11 cellular contexts compared by ENCODE assay signal in genomic region chr21:44710756-44711326, GRCh38. TPM values are rescaled to one million over a fixed set of nuclear protein-coding genes. Genes with fewer than 3 reads are reported as not detected.
DNase-seq lines count a peak whose midpoint lies in the region; ATAC-seq and TF ChIP-seq lines count a peak whose summit lies in the region.
"Had no signal": no experiment of that assay in that cellular context is flagged by ENCODE, and none has a peak within 500 bp of the region (broad histone marks: within the 10 kb centered on the region; RNA-seq: fewer than 3 reads in every experiment).

No MANE protein-coding gene starts in this region.

- CTCF ChIA-PET in activated CD8-positive, alpha-beta memory T cell treated with anti-CD3 and anti-CD28 coated beads, Interleukin-2, amount 10 ng/mL, durations not matched to agents 7 days and 5 days (lab: Charles Lee), result no interaction called here

- H3K4me3 Mint-ChIP-seq in activated CD8-positive, alpha-beta memory T cell treated with anti-CD3 and anti-CD28 coated beads, Interleukin-2, amount 10 ng/mL, durations not matched to agents 7 days and 5 days, result no peak overlapping the region
- H3K4me3 Mint-ChIP-seq in effector memory CD8-positive, alpha-beta T cell, result peak overlapping the region; percentile 62 to 67
- H3K4me3 Mint-ChIP-seq: activated CD4-positive, alpha-beta T cell treated with anti-CD3 and anti-CD28 coated beads, Interleukin-2, amount 10 ng/mL, durations not matched to agents 7 days and 5 days had no signal

- H3K9me3 Mint-ChIP-seq in activated CD8-positive, alpha-beta memory T cell treated with anti-CD3 and anti-CD28 coated beads, Interleukin-2, amount 10 ng/mL, durations not matched to agents 7 days and 5 days (ENCODE audit: low read depth), result no peaks in the 10 kb centered on the region
- H3K9me3 Mint-ChIP-seq in effector memory CD8-positive, alpha-beta T cell, result peaks cover 0 to 1% of the 10 kb centered on the region in 2 donors

- peaks cover 90% of the 10 kb centered on the region for H3K27me3 Mint-ChIP-seq in activated CD8-positive, alpha-beta memory T cell treated with anti-CD3 and anti-CD28 coated beads, Interleukin-2, amount 10 ng/mL, durations not matched to agents 7 days and 5 days
- peaks cover 87 to 96% of the 10 kb centered on the region in 2 donors for H3K27me3 Mint-ChIP-seq in effector memory CD8-positive, alpha-beta T cell

- no peaks in the 10 kb centered on the region for H3K4me1 ChIP-seq in parathyroid adenoma

- no peaks in the 10 kb centered on the region for H3K9me3 ChIP-seq in parathyroid adenoma (ENCODE audit: control insufficient read depth, low read length)

- H3K36me3 Mint-ChIP-seq in activated CD8-positive, alpha-beta memory T cell treated with anti-CD3 and anti-CD28 coated beads, Interleukin-2, amount 10 ng/mL, durations not matched to agents 7 days and 5 days, result peaks cover 4% of the 10 kb centered on the region
- H3K36me3 Mint-ChIP-seq in effector memory CD8-positive, alpha-beta T cell (ENCODE audit: insufficient read depth), result no peaks in the 10 kb centered on the region

- H3K4me2 ChIP-seq in parathyroid adenoma (ENCODE audit: low read length), result peak overlapping the region; percentile 71

- no peak overlapping the region for H2AFZ ChIP-seq in parathyroid adenoma

- no peak overlapping the region for H3K4me3 ChIP-seq in parathyroid adenoma (ENCODE audit: low read depth, low read length)

- H3K27me3 ChIP-seq in parathyroid adenoma (ENCODE audit: control insufficient read depth, insufficient read depth, low read length), result no peaks in the 10 kb centered on the region

- peak; percentile 33 for DNase-seq in activated CD8-positive, alpha-beta memory T cell treated with anti-CD3 and anti-CD28 coated beads, Interleukin-2, amount 10 ng/mL, durations not matched to agents 7 days and 5 days
- DNase-seq in activated CD8-positive, alpha-beta memory T cell treated with anti-CD3 and anti-CD28 coated beads, Interleukin-2, amount 50 U/mL, for 48 hours, result no peak
- DNase-seq in NCI-H2171 treated with DMSO at 0.1 percent for 48 hours (lab: John Stamatoyannopoulos, UW) (peak; percentile 87), NCI-H446 treated with DMSO at 0.1 percent for 48 hours (lab: John Stamatoyannopoulos, UW) (no peak), NCI-H1694 treated with DMSO at 0.1 percent for 48 hours (lab: John Stamatoyannopoulos, UW) (no peak)
- no peak for DNase-seq in effector memory CD8-positive, alpha-beta T cell
- no peak for DNase-seq in stimulated activated naive CD4-positive, alpha-beta T cell treated with Interleukin-2 at 50 U/mL for 16 hours (lab: John Stamatoyannopoulos, UW)
- DNase-seq: activated CD4-positive, alpha-beta T cell treated with anti-CD3 and anti-CD28 coated beads, Interleukin-2, amount 10 ng/mL, durations not matched to agents 7 days and 5 days; retina; stimulated activated CD8-positive, alpha-beta memory T cell treated with anti-CD3 and anti-CD28 coated beads, Interleukin-4, amount 100 ng/mL, for 48 hours had no signal

- no peak for TF ChIP-seq CTCF in parathyroid adenoma (IDR thresholded peaks at IDR 0.05)

- H3K36me3 ChIP-seq in parathyroid adenoma (ENCODE audit: control insufficient read depth, insufficient read depth, low read length), result no peaks in the 10 kb centered on the region

- H3K9ac ChIP-seq in parathyroid adenoma, result no peak overlapping the region

- H3K27ac ChIP-seq in parathyroid adenoma, result no peak overlapping the region

- no peak overlapping the region for H3K27ac Mint-ChIP-seq in activated CD8-positive, alpha-beta memory T cell treated with anti-CD3 and anti-CD28 coated beads, Interleukin-2, amount 10 ng/mL, durations not matched to agents 7 days and 5 days
- no peak overlapping the region for H3K27ac Mint-ChIP-seq in effector memory CD8-positive, alpha-beta T cell
- H3K27ac Mint-ChIP-seq: activated CD4-positive, alpha-beta T cell treated with anti-CD3 and anti-CD28 coated beads, Interleukin-2, amount 10 ng/mL, durations not matched to agents 7 days and 5 days had no signal

- no peak for ATAC-seq in activated CD8-positive, alpha-beta memory T cell treated with anti-CD3 and anti-CD28 coated beads, Interleukin-2, amount 10 ng/mL, durations not matched to agents 7 days and 5 days
- peak; percentile 38 for ATAC-seq in effector memory CD8-positive, alpha-beta T cell (replicated peaks)

- H3K4me1 Mint-ChIP-seq in activated CD8-positive, alpha-beta memory T cell treated with anti-CD3 and anti-CD28 coated beads, Interleukin-2, amount 10 ng/mL, durations not matched to agents 7 days and 5 days, result peaks cover 8% of the 10 kb centered on the region
- peaks cover 31 to 38% of the 10 kb centered on the region in 2 donors for H3K4me1 Mint-ChIP-seq in effector memory CD8-positive, alpha-beta T cell (ENCODE audit: low read depth in 2 of 2)

- no peaks in the 10 kb centered on the region for H3K79me2 ChIP-seq in parathyroid adenoma

RNA-seq across cellular contexts. Expression of gene TSPEAR, which starts 0.5 kb away (rescaled TPM):
- total RNA-seq in activated CD8-positive, alpha-beta memory T cell treated with anti-CD3 and anti-CD28 coated beads, Interleukin-2, amount 10 ng/mL, durations not matched to agents 7 days and 5 days, result not detected
- total RNA-seq: activated CD4-positive, alpha-beta T cell treated with anti-CD3 and anti-CD28 coated beads, Interleukin-2, amount 10 ng/mL, durations not matched to agents 7 days and 5 days had no signal

RNA-seq across cellular contexts. Expression of gene KRTAP10-12, which starts 13.9 kb away (rescaled TPM):
- total RNA-seq in activated CD8-positive, alpha-beta memory T cell treated with anti-CD3 and anti-CD28 coated beads, Interleukin-2, amount 10 ng/mL, durations not matched to agents 7 days and 5 days, result not detected
- total RNA-seq: activated CD4-positive, alpha-beta T cell treated with anti-CD3 and anti-CD28 coated beads, Interleukin-2, amount 10 ng/mL, durations not matched to agents 7 days and 5 days had no signal

RNA-seq across cellular contexts. Expression of gene KRTAP12-1, which starts 28.9 kb away (rescaled TPM):
- not detected for total RNA-seq in activated CD8-positive, alpha-beta memory T cell treated with anti-CD3 and anti-CD28 coated beads, Interleukin-2, amount 10 ng/mL, durations not matched to agents 7 days and 5 days
- total RNA-seq: activated CD4-positive, alpha-beta T cell treated with anti-CD3 and anti-CD28 coated beads, Interleukin-2, amount 10 ng/mL, durations not matched to agents 7 days and 5 days had no signal

RNA-seq across cellular contexts. Expression of gene KRTAP12-2, which starts 44.1 kb away (rescaled TPM):
- total RNA-seq in activated CD8-positive, alpha-beta memory T cell treated with anti-CD3 and anti-CD28 coated beads, Interleukin-2, amount 10 ng/mL, durations not matched to agents 7 days and 5 days, result not detected
- total RNA-seq: activated CD4-positive, alpha-beta T cell treated with anti-CD3 and anti-CD28 coated beads, Interleukin-2, amount 10 ng/mL, durations not matched to agents 7 days and 5 days had no signal

RNA-seq across cellular contexts. Expression of gene KRTAP12-3, which starts 53.1 kb away (rescaled TPM):
- total RNA-seq in activated CD8-positive, alpha-beta memory T cell treated with anti-CD3 and anti-CD28 coated beads, Interleukin-2, amount 10 ng/mL, durations not matched to agents 7 days and 5 days, result not detected
- total RNA-seq: activated CD4-positive, alpha-beta T cell treated with anti-CD3 and anti-CD28 coated beads, Interleukin-2, amount 10 ng/mL, durations not matched to agents 7 days and 5 days had no signal

Comparison
In these comparisons a context has a peak if more than half of its experiments do, and no peak if none do; other contexts are left out.
1. DNase-seq: peak in activated CD8-positive, alpha-beta memory T cell treated with anti-CD3 and anti-CD28 coated beads, Interleukin-2, amount 10 ng/mL, durations not matched to agents 7 days and 5 days (single experiment) and NCI-H2171 treated with DMSO at 0.1 percent for 48 hours (single experiment); none in activated CD8-positive, alpha-beta memory T cell treated with anti-CD3 and anti-CD28 coated beads, Interleukin-2, amount 50 U/mL, for 48 hours (single experiment), effector memory CD8-positive, alpha-beta T cell (0 of 3), NCI-H446 treated with DMSO at 0.1 percent for 48 hours (single experiment), stimulated activated naive CD4-positive, alpha-beta T cell treated with Interleukin-2 at 50 U/mL for 16 hours (single experiment) and NCI-H1694 treated with DMSO at 0.1 percent for 48 hours (single experiment).